Comparison of ENCODE assay signal across 8 cellular contexts in genomic region chr1:84690397-84691138, GRCh38. TPM values are rescaled to one million over a fixed set of nuclear protein-coding genes. Genes with fewer than 3 reads are reported as not detected.
A peak's percentile ranks its signal among the peaks of the same experiment; 100 is the strongest.
DNase-seq lines count a peak whose midpoint lies in the region; ATAC-seq and TF ChIP-seq lines count a peak whose summit lies in the region.

Gene SSX2IP, minus strand, starts transcription at chr1:84690461. Its CDS starts 19,242 bp downstream, at chr1:84671219.

- BruUV-seq in PC-9 (replicated peaks; lab: Mats Ljungman, UMichigan) = no TSS peak

- H3K36me3 ChIP-seq in PC-9 (ENCODE audit: low read depth) = no peaks in the 10 kb centered on the region
- H3K36me3 ChIP-seq in esophagus (ENCODE audit: control insufficient read depth in 2 of 2, insufficient read depth in 2 of 2, low read length in 1 of 2) = no peaks in the 10 kb centered on the region
- H3K36me3 ChIP-seq in mucosa of rectum (ENCODE audit: control insufficient read depth in 2 of 2, insufficient read depth in 2 of 2, low read length in 2 of 2) = no peaks in the 10 kb centered on the region

- POLR2A ChIA-PET in PC-9 (lab: Charles Lee; ENCODE audit: unreplicated experiment) = no interaction called here

- H3K4me1 Mint-ChIP-seq in activated T-cell treated with anti-CD3 and anti-CD28 coated beads, Interleukin-2, amount 50 U/mL, for 24 hours (ENCODE audit: low read depth) = peaks cover 67% of the 10 kb centered on the region

- TF ChIP-seq CTCF in PC-9 (conservative IDR thresholded peaks at IDR 0.05) = no peak

- H3K4me3 ChIP-seq in PC-9 = peak within 1 kb of the TSS; percentile 96
- peak within 1 kb of the TSS; percentile 73 to 76 for H3K4me3 ChIP-seq in esophagus (ENCODE audit: low read depth in 1 of 2, low read length in 2 of 2)
- H3K4me3 ChIP-seq in mucosa of rectum (ENCODE audit: low read length in 2 of 2) = peak within 1 kb of the TSS; percentile 84 to 87

- H3F3A ChIP-seq in PC-9 (ENCODE audit: insufficient read depth, low read depth) = peaks cover 6% of the 10 kb centered on the region

- peaks cover 5% of the 10 kb centered on the region for H3K36me3 Mint-ChIP-seq in activated T-cell treated with anti-CD3 and anti-CD28 coated beads, Interleukin-2, amount 50 U/mL, for 24 hours (ENCODE audit: low read depth)

- peak within 1 kb of the TSS; percentile 88 for H3K4me2 ChIP-seq in PC-9

- H3K27ac Mint-ChIP-seq in activated T-cell treated with anti-CD3 and anti-CD28 coated beads, Interleukin-2, amount 50 U/mL, for 24 hours = peak within 1 kb of the TSS; percentile 96

- H3K27me3 ChIP-seq in PC-9 (ENCODE audit: insufficient read depth, low read depth) = no peaks in the 10 kb centered on the region
- no peaks in the 10 kb centered on the region for H3K27me3 ChIP-seq in esophagus (ENCODE audit: control insufficient read depth in 1 of 2, insufficient read depth in 2 of 2, low read length in 2 of 2)
- H3K27me3 ChIP-seq in mucosa of rectum (ENCODE audit: control insufficient read depth in 2 of 2, insufficient read depth in 2 of 2, low read length in 2 of 2) = no peaks in the 10 kb centered on the region

- H3K9me2 ChIP-seq in PC-9 (ENCODE audit: insufficient read depth) = no peaks in the 10 kb centered on the region

- DNase-seq in DMS53 (lab: John Stamatoyannopoulos, UW) (peak; percentile 100), KBM-7 (peak; percentile 96), PC-9 (peak; percentile 95 to 99)
- peak; percentile 100 for DNase-seq in activated T-cell treated with anti-CD3 and anti-CD28 coated beads, Interleukin-2, amount 50 U/mL, for 24 hours
- DNase-seq in stimulated activated CD8-positive, alpha-beta memory T cell treated with anti-CD3 and anti-CD28 coated beads, Interleukin-4, amount 100 ng/mL, for 4 hours (ENCODE audit: low read depth in 2 of 2, low spot score in 1 of 2) = peak; percentile 98 to 99

- peak within 1 kb of the TSS; percentile 94 for H3K4me3 Mint-ChIP-seq in activated T-cell treated with anti-CD3 and anti-CD28 coated beads, Interleukin-2, amount 50 U/mL, for 24 hours

- H3K9me3 Mint-ChIP-seq in activated T-cell treated with anti-CD3 and anti-CD28 coated beads, Interleukin-2, amount 50 U/mL, for 24 hours = no peaks in the 10 kb centered on the region

- no peaks in the 10 kb centered on the region for H4K20me1 ChIP-seq in PC-9 (ENCODE audit: insufficient read depth)

- CTCF ChIA-PET in PC-9 (lab: Charles Lee) = interaction anchor here (1.3 kb wide), 1 partner anchor 63 kb away, joined by 3 read pairs; no protein-coding TSS in a partner anchor

- peak; percentile 89 for ATAC-seq in GM21723 (IDR thresholded peaks at IDR 0.05; ENCODE audit: unreplicated experiment)

- H3K4me1 ChIP-seq in PC-9 (replicated peaks; ENCODE audit: insufficient read depth) = peaks cover 23% of the 10 kb centered on the region
- peaks cover 0 to 2% of the 10 kb centered on the region in 2 donors for H3K4me1 ChIP-seq in esophagus (ENCODE audit: control insufficient read depth in 2 of 2, insufficient read depth in 2 of 2, low read length in 1 of 2)
- peaks cover 8 to 12% of the 10 kb centered on the region in 2 donors for H3K4me1 ChIP-seq in mucosa of rectum (ENCODE audit: control insufficient read depth in 2 of 2, insufficient read depth in 2 of 2, low read length in 2 of 2)

- H3K9ac ChIP-seq in mucosa of rectum (ENCODE audit: low read depth in 1 of 2, low read length in 2 of 2) = peak within 1 kb of the TSS; percentile 80 to 82

- in situ Hi-C loops in KBM-7 (cut with MboI; ENCODE audit: low pct_unique_long_range_greater_than_20kb, low sequenced_read_pairs) = no loop called here

- H3K9me3 ChIP-seq in PC-9 (ENCODE audit: insufficient read depth, low read depth) (no peaks in the 10 kb centered on the region), esophagus (ENCODE audit: control insufficient read depth in 2 of 2, insufficient read depth in 1 of 2, low read depth in 1 of 2, low read length in 1 of 2) (no peaks in the 10 kb centered on the region), mucosa of rectum (ENCODE audit: control insufficient read depth in 2 of 2, low read length in 2 of 2) (no peaks in the 10 kb centered on the region)

- H2AFZ ChIP-seq in PC-9 = peak within 1 kb of the TSS; percentile 99

- peaks cover 41% of the 10 kb centered on the region for H3K79me2 ChIP-seq in PC-9 (ENCODE audit: low read depth)

- WGBS in esophagus, 2 donors = 0 to 1% methylated on average over 51 to 68 of the region's 68 CpGs

- H3K27ac ChIP-seq in PC-9 (peak within 1 kb of the TSS; percentile 72), esophagus (ENCODE audit: low read depth in 2 of 2, low read length in 1 of 2) (peak within 1 kb of the TSS; percentile 82 to 89), mucosa of rectum (ENCODE audit: low read depth in 2 of 2, low read length in 2 of 2) (peak within 1 kb of the TSS; percentile 81 to 85)

- H3K27me3 Mint-ChIP-seq in activated T-cell treated with anti-CD3 and anti-CD28 coated beads, Interleukin-2, amount 50 U/mL, for 24 hours = peaks cover 3% of the 10 kb centered on the region

- intact Hi-C loops in PC-9 (cut with micrococcal nuclease; ENCODE audit: unreplicated experiment) = loop anchor here (5.0 kb wide), 2 partner anchors 58 to 183 kb away; partner anchors contain the start of genes GNG5 and SPATA1

RNA-seq across cellular contexts. Expression of gene SSX2IP, which starts in this region (rescaled TPM):
- 16.4 and 20.7 TPM in 2 replicates for total RNA-seq in PC-9 (2021)
- polyA plus RNA-seq in esophagus = 1 to 10 TPM; 3.4 to 4.2 TPM

Comparison
In these comparisons a context has a peak if more than half of its experiments do, and no peak if none do; other contexts are left out.
1. Peak in every context shown above with its lines: DNase-seq, ATAC-seq, H3K4me3 ChIP-seq and H3K27ac ChIP-seq.